ENCODE assay signal across 1 cellular context in the genomic region with DNA sequence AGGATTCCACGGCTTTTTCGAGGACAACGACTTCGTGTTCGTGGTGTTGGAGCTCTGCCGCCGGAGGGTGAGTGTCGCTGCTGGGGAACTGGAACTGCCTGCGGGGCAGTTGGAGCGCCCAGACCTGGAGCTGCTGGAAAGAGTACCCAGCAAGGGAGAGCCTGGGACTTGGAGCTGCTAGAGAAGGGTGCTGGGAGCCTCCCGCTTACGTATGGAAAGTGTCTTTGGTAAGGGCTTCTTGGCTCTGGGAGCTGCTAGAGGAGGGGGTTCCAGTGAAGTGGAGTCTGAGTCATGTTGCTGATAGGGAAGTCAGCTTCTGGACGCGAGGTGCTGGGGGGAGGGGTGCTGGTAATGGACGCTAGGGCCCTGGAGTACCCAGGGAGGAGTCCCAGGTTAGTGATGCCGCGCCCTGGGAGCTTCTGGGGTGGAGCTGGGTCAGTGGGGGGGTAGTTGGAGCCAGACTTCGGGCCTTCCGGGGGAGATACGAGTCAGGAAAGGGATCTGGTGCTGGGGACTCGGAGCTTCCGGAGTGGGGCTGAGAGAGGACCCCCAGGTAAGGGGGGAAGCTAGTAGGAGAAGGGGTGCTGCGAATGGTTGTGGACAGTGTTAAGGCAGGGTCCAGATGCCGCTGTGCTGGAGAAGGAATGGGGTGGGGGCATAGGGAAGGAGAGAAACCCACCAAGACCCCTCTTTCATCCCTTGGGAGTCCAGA.
A peak's percentile ranks its signal among the peaks of the same experiment; 100 is the strongest.
TF ChIP-seq lines count a peak whose summit lies in the region.

No MANE protein-coding gene starts in this region.

TF ChIP-seq in HEK293, 187 proteins besides CTCF, POLR2A, EP300 and RAD21 (continued from another document and continues in another):
- TF ChIP-seq, protein P1, sequence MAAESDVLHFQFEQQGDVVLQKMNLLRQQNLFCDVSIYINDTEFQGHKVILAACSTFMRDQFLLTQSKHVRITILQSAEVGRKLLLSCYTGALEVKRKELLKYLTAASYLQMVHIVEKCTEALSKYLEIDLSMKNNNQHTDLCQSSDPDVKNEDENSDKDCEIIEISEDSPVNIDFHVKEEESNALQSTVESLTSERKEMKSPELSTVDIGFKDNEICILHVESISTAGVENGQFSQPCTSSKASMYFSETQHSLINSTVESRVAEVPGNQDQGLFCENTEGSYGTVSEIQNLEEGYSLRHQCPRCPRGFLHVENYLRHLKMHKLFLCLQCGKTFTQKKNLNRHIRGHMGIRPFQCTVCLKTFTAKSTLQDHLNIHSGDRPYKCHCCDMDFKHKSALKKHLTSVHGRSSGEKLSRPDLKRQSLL (tag by site-specific recombination; IDR thresholded peaks at IDR 0.05) = peak; percentile 83; the same call in 1 of the 2 replicates
- TF ChIP-seq, protein P2, sequence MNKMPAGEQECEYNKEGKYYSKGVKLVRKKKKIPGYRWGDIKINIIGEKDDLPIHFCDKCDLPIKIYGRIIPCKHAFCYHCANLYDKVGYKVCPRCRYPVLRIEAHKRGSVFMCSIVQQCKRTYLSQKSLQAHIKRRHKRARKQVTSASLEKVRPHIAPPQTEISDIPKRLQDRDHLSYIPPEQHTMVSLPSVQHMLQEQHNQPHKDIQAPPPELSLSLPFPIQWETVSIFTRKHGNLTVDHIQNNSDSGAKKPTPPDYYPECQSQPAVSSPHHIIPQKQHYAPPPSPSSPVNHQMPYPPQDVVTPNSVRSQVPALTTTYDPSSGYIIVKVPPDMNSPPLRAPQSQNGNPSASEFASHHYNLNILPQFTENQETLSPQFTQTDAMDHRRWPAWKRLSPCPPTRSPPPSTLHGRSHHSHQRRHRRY (tag by site-specific recombination; IDR thresholded peaks at IDR 0.05) = no peak
- TF ChIP-seq SP2 (tag by site-specific recombination; IDR thresholded peaks at IDR 0.05) (no peak; the same call in 1 of the 2 replicates), ZNF114 (tag by site-specific recombination; IDR thresholded peaks at IDR 0.05) (no peak), ZNF621 (tag by site-specific recombination; IDR thresholded peaks at IDR 0.05) (no peak), ZNF112 (tag by site-specific recombination; IDR thresholded peaks at IDR 0.05) (no peak), ZNF391 (tag by site-specific recombination; IDR thresholded peaks at IDR 0.05; ENCODE audit: borderline replicate concordance, low read depth) (no peak), HOXA7 (CRISPR knock-in tag; IDR thresholded peaks at IDR 0.05; ENCODE audit: borderline replicate concordance) (no peak), ZFP69B (tag by site-specific recombination; IDR thresholded peaks at IDR 0.05) (no peak), ZNF654 (tag by site-specific recombination; IDR thresholded peaks at IDR 0.05; ENCODE audit: low read depth) (no peak), ZNF658 (tag by site-specific recombination; IDR thresholded peaks at IDR 0.05) (no peak), ZNF629 (tag by site-specific recombination; IDR thresholded peaks at IDR 0.05) (peak; percentile 21; the same call in 1 of the 2 replicates), ZNF76 (tag by site-specific recombination; IDR thresholded peaks at IDR 0.05; ENCODE audit: borderline replicate concordance, low read depth) (peak; percentile 51; the same call in 1 of the 2 replicates), OSR2 (tag by site-specific recombination; IDR thresholded peaks at IDR 0.05) (peak; percentile 77), BCL11A (tag by site-specific recombination; IDR thresholded peaks at IDR 0.05; ENCODE audit: low read depth) (no peak), GLIS2 (tag by site-specific recombination; IDR thresholded peaks at IDR 0.05) (peak; percentile 59), ZNF354C (tag by site-specific recombination; IDR thresholded peaks at IDR 0.05; ENCODE audit: borderline replicate concordance, low read depth) (no peak), GFI1B (tag by site-specific recombination; IDR thresholded peaks at IDR 0.05) (no peak), ZSCAN30 (tag by site-specific recombination; IDR thresholded peaks at IDR 0.05) (no peak), ZNF501 (tag by site-specific recombination; IDR thresholded peaks at IDR 0.05) (no peak), YY1 (tag by site-specific recombination; IDR thresholded peaks at IDR 0.05) (no peak), ZNF555 (tag by site-specific recombination; conservative IDR thresholded peaks at IDR 0.05) (no peak), ZEB2 (tag by site-specific recombination; IDR thresholded peaks at IDR 0.05) (no peak), ZNF214 (tag by site-specific recombination; IDR thresholded peaks at IDR 0.05; ENCODE audit: borderline replicate concordance) (no peak), ZNF585B (tag by site-specific recombination; IDR thresholded peaks at IDR 0.05) (no peak), ZNF16 (tag by site-specific recombination; IDR thresholded peaks at IDR 0.05; ENCODE audit: low read depth) (no peak), WT1 (tag by site-specific recombination; IDR thresholded peaks at IDR 0.05) (no peak), ZNF747 (tag by site-specific recombination; IDR thresholded peaks at IDR 0.05) (no peak), ZNF366 (tag by site-specific recombination; conservative IDR thresholded peaks at IDR 0.05) (no peak), ZNF830 (tag by site-specific recombination; IDR thresholded peaks at IDR 0.05; ENCODE audit: low read depth) (no peak)
- TF ChIP-seq, protein P3, sequence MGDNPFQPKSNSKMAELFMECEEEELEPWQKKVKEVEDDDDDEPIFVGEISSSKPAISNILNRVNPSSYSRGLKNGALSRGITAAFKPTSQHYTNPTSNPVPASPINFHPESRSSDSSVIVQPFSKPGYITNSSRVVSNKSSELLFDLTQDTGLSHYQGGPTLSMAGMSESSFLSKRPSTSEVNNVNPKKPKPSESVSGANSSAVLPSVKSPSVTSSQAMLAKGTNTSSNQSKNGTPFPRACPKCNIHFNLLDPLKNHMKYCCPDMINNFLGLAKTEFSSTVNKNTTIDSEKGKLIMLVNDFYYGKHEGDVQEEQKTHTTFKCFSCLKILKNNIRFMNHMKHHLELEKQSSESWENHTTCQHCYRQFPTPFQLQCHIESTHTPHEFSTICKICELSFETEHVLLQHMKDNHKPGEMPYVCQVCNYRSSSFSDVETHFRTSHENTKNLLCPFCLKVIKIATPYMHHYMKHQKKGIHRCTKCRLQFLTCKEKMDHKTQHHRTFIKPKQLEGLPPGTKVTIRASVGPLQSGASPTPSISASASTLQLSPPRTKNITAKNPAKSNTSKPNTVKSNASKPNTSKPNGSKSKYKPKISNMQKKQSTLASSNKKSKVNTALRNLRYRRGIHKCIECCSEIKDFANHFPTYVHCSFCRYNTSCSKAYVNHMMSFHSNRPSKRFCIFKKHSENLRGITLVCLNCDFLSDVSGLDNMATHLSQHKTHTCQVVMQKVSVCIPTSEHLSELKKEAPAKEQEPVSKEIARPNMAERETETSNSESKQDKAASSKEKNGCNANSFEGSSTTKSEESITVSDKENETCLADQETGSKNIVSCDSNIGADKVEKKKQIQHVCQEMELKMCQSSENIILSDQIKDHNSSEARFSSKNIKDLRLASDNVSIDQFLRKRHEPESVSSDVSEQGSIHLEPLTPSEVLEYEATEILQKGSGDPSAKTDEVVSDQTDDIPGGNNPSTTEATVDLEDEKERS (tag by site-specific recombination; IDR thresholded peaks at IDR 0.05) = no peak
- TF ChIP-seq, protein P4, sequence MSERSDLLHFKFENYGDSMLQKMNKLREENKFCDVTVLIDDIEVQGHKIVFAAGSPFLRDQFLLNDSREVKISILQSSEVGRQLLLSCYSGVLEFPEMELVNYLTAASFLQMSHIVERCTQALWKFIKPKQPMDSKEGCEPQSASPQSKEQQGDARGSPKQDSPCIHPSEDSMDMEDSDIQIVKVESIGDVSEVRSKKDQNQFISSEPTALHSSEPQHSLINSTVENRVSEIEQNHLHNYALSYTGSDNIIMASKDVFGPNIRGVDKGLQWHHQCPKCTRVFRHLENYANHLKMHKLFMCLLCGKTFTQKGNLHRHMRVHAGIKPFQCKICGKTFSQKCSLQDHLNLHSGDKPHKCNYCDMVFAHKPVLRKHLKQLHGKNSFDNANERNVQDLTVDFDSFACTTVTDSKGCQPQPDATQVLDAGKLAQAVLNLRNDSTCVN (tag by site-specific recombination; optimal IDR thresholded peaks at IDR 0.05) = no peak
- TF ChIP-seq, protein P5, sequence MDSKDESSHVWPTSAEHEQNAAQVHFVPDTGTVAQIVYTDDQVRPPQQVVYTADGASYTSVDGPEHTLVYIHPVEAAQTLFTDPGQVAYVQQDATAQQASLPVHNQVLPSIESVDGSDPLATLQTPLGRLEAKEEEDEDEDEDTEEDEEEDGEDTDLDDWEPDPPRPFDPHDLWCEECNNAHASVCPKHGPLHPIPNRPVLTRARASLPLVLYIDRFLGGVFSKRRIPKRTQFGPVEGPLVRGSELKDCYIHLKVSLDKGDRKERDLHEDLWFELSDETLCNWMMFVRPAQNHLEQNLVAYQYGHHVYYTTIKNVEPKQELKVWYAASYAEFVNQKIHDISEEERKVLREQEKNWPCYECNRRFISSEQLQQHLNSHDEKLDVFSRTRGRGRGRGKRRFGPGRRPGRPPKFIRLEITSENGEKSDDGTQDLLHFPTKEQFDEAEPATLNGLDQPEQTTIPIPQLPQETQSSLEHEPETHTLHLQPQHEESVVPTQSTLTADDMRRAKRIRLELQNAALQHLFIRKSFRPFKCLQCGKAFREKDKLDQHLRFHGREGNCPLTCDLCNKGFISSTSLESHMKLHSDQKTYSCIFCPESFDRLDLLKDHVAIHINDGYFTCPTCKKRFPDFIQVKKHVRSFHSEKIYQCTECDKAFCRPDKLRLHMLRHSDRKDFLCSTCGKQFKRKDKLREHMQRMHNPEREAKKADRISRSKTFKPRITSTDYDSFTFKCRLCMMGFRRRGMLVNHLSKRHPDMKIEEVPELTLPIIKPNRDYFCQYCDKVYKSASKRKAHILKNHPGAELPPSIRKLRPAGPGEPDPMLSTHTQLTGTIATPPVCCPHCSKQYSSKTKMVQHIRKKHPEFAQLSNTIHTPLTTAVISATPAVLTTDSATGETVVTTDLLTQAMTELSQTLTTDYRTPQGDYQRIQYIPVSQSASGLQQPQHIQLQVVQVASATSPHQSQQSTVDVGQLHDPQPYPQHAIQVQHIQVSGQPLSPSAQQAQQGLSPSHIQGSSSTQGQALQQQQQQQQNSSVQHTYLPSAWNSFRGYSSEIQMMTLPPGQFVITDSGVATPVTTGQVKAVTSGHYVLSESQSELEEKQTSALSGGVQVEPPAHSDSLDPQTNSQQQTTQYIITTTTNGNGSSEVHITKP (tag by site-specific recombination; IDR thresholded peaks at IDR 0.05) = peak; percentile 86
- TF ChIP-seq, protein P6, sequence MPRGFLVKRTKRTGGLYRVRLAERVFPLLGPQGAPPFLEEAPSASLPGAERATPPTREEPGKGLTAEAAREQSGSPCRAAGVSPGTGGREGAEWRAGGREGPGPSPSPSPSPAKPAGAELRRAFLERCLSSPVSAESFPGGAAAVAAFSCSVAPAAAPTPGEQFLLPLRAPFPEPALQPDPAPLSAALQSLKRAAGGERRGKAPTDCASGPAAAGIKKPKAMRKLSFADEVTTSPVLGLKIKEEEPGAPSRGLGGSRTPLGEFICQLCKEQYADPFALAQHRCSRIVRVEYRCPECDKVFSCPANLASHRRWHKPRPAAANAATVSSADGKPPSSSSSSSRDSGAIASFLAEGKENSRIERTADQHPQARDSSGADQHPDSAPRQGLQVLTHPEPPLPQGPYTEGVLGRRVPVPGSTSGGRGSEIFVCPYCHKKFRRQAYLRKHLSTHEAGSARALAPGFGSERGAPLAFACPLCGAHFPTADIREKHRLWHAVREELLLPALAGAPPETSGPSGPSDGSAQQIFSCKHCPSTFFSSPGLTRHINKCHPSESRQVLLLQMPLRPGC (tag by site-specific recombination; IDR thresholded peaks at IDR 0.05) = no peak
- TF ChIP-seq, protein P7, sequence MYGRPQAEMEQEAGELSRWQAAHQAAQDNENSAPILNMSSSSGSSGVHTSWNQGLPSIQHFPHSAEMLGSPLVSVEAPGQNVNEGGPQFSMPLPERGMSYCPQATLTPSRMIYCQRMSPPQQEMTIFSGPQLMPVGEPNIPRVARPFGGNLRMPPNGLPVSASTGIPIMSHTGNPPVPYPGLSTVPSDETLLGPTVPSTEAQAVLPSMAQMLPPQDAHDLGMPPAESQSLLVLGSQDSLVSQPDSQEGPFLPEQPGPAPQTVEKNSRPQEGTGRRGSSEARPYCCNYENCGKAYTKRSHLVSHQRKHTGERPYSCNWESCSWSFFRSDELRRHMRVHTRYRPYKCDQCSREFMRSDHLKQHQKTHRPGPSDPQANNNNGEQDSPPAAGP (tag by site-specific recombination; IDR thresholded peaks at IDR 0.05) = peak; percentile 64; the same call in 1 of the 2 replicates
- TF ChIP-seq, protein P8, sequence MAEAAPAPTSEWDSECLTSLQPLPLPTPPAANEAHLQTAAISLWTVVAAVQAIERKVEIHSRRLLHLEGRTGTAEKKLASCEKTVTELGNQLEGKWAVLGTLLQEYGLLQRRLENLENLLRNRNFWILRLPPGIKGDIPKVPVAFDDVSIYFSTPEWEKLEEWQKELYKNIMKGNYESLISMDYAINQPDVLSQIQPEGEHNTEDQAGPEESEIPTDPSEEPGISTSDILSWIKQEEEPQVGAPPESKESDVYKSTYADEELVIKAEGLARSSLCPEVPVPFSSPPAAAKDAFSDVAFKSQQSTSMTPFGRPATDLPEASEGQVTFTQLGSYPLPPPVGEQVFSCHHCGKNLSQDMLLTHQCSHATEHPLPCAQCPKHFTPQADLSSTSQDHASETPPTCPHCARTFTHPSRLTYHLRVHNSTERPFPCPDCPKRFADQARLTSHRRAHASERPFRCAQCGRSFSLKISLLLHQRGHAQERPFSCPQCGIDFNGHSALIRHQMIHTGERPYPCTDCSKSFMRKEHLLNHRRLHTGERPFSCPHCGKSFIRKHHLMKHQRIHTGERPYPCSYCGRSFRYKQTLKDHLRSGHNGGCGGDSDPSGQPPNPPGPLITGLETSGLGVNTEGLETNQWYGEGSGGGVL (tag by site-specific recombination; IDR thresholded peaks at IDR 0.05) = peak; percentile 83
- TF ChIP-seq, protein P9, sequence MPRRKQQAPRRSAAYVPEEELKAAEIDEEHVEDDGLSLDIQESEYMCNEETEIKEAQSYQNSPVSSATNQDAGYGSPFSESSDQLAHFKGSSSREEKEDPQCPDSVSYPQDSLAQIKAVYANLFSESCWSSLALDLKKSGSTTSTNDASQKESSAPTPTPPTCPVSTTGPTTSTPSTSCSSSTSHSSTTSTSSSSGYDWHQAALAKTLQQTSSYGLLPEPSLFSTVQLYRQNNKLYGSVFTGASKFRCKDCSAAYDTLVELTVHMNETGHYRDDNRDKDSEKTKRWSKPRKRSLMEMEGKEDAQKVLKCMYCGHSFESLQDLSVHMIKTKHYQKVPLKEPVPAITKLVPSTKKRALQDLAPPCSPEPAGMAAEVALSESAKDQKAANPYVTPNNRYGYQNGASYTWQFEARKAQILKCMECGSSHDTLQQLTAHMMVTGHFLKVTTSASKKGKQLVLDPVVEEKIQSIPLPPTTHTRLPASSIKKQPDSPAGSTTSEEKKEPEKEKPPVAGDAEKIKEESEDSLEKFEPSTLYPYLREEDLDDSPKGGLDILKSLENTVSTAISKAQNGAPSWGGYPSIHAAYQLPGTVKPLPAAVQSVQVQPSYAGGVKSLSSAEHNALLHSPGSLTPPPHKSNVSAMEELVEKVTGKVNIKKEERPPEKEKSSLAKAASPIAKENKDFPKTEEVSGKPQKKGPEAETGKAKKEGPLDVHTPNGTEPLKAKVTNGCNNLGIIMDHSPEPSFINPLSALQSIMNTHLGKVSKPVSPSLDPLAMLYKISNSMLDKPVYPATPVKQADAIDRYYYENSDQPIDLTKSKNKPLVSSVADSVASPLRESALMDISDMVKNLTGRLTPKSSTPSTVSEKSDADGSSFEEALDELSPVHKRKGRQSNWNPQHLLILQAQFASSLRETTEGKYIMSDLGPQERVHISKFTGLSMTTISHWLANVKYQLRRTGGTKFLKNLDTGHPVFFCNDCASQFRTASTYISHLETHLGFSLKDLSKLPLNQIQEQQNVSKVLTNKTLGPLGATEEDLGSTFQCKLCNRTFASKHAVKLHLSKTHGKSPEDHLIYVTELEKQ (tag by site-specific recombination; IDR thresholded peaks at IDR 0.05; ENCODE audit: borderline replicate concordance) = no peak
